In genomic region chr2:168501456-168502065, GRCh38 we compare ENCODE assay signal across 22 cellular contexts.
"Had no signal": no experiment of that assay in that cellular context is flagged by ENCODE, and none has a peak within 500 bp of the region (broad histone marks: within the 10 kb centered on the region; RNA-seq: fewer than 3 reads in every experiment).

No MANE protein-coding gene starts in this region.

- H3K4me2 ChIP-seq: SK-N-SH had no signal

- H3K9me3 ChIP-seq: SK-N-SH had no signal

- DNase-seq: activated CD4-positive, alpha-beta memory T cell treated with anti-CD3 and anti-CD28 coated beads, Interleukin-2, amount 10 ng/mL, durations not matched to agents 7 days and 5 days; activated CD4-positive, alpha-beta T cell treated with anti-CD3 and anti-CD28 coated beads for 36 hours; activated CD4-positive, alpha-beta T cell treated with anti-CD3 and anti-CD28 coated beads, Interleukin-2, amount 50 U/mL, for 1 hour; activated gamma-delta T cell; activated naive CD4-positive, alpha-beta T cell treated with anti-CD3 and anti-CD28 coated beads for 36 hours; activated T-cell treated with anti-CD3 and anti-CD28 coated beads for 4 hours; activated T-cell treated with anti-CD3 and anti-CD28 coated beads, Interleukin-2, amount 50 U/mL, for 48 hours; amygdala; Karpas-422; NCI-H1105 treated with DMSO at 0.1 percent for 48 hours; NCI-H1436 treated with DMSO at 0.1 percent for 48 hours; NCI-H187; NCI-H2081; NCI-H2171; NCI-H2227 treated with DMSO at 0.1 percent for 48 hours; NCI-H510A; NCI-H526 treated with DMSO at 0.1 percent for 48 hours; PC-3; SK-N-SH; T-helper 1 cell; WERI-Rb-1 had no signal

- H3K27ac ChIP-seq: WERI-Rb-1 had no signal

- H3K9ac ChIP-seq: SK-N-SH had no signal

- ATAC-seq: activated CD4-positive, alpha-beta T cell treated with anti-CD3 and anti-CD28 coated beads for 36 hours; activated T-helper 17 cell treated with anti-CD3 and anti-CD28 coated beads, Interleukin-2, amount 50 U/mL, for 72 hours; PC-3 had no signal

- H3K36me3 ChIP-seq: WERI-Rb-1 had no signal
